27 cellular contexts compared by ENCODE assay signal in the genomic region with DNA sequence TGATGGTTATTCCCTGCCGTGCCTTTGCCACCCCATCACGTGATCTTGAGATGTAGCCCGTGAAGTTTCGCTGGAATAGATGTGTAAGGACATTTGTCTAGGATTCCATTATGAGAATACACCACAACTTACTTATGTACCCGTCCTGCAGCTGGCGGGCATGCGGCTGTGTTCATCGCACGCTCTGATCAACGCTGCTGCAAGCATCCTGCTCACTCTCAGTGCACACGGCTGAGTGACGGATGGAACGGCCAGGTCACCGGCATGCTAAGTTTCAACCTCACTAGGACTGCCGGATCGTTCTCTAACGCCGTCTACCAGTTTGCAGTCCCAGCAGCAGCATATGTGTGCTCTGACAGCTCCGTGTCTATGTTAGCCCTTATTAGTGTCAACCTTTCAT. TPM values are rescaled to one million over a fixed set of nuclear protein-coding genes. Genes with fewer than 3 reads are reported as not detected.
DNase-seq lines count a peak whose midpoint lies in the region; ATAC-seq, FAIRE-seq and TF ChIP-seq lines count a peak whose summit lies in the region.
"Had no signal": no experiment of that assay in that cellular context is flagged by ENCODE, and none has a peak within 500 bp of the region (broad histone marks: within the 10 kb centered on the region; RNA-seq: fewer than 3 reads in every experiment).

No MANE protein-coding gene starts in this region.

- H3K4me1 ChIP-seq in CD8-positive, alpha-beta memory T cell (ENCODE audit: insufficient read depth, low read length), result peaks cover 10% of the 10 kb centered on the region
- H3K4me1 ChIP-seq in astrocyte (ENCODE audit: insufficient read depth, low read length) (peaks cover 3% of the 10 kb centered on the region), muscle layer of colon (ENCODE audit: insufficient read depth, low read length) (peaks cover 17% of the 10 kb centered on the region)
- H3K4me1 ChIP-seq: testis had no signal

- peak overlapping the region; percentile 12 for H3K27ac Mint-ChIP-seq in CD4-positive, alpha-beta T cell
- H3K27ac Mint-ChIP-seq in CD8-positive, alpha-beta memory T cell, result peak overlapping the region in 6 of 8 donors; percentile 4 to 83 (median 75)
- H3K27ac Mint-ChIP-seq in astrocyte (ENCODE audit: unreplicated experiment), result peak overlapping the region; percentile 88
- H3K27ac Mint-ChIP-seq: dendritic cell treated with granulocyte-macrophage colony-stimulating factor and Interleukin-4, amounts not matched to agents 40 ng/mL and 50 ng/mL, for 4 days; nephron progenitor cell had no signal

- peaks cover 94% of the 10 kb centered on the region for H3K79me2 ChIP-seq in astrocyte (ENCODE audit: insufficient read depth, low read length)

- no peaks in the 10 kb centered on the region for H3K9me3 Mint-ChIP-seq in CD4-positive, alpha-beta T cell
- no peaks in the 10 kb centered on the region for H3K9me3 Mint-ChIP-seq in CD8-positive, alpha-beta memory T cell
- H3K9me3 Mint-ChIP-seq in astrocyte (ENCODE audit: unreplicated experiment), result no peaks in the 10 kb centered on the region
- H3K9me3 Mint-ChIP-seq: dendritic cell treated with granulocyte-macrophage colony-stimulating factor and Interleukin-4, amounts not matched to agents 40 ng/mL and 50 ng/mL, for 4 days had no signal

- intact Hi-C loops in CD4-positive, alpha-beta T cell (cut with DNase I, micrococcal nuclease), result no loop called here

- no peak for DNase-seq in CD4-positive, alpha-beta T cell
- no peak for DNase-seq in CD8-positive, alpha-beta memory T cell
- no peak for DNase-seq in astrocyte (ENCODE audit: low read depth)
- no peak for DNase-seq in NOMO-1 treated with dmso at 0.1 percent for 144 hours (lab: John Stamatoyannopoulos, UW; ENCODE audit: unreplicated experiment)
- DNase-seq in anterior cingulate cortex (lab: John Stamatoyannopoulos, UW), result no peak
- DNase-seq in OCI-M1 (lab: John Stamatoyannopoulos, UW), result no peak
- DNase-seq: activated CD4-positive, alpha-beta T cell treated with anti-CD3 and anti-CD28 coated beads, Interleukin-2, amount 50 U/mL, for 48 hours; activated gamma-delta T cell treated with Interleukin-2 at 50 U/mL for 16 hours; aorta; caudate nucleus; EL; NCI-H1417 treated with DMSO at 0.1 percent for 48 hours; NCI-H2081; NCI-H2227 treated with DMSO at 0.1 percent for 48 hours; NCI-H774; nephron progenitor cell; stimulated activated CD4-positive, alpha-beta T cell treated with anti-CD3 and anti-CD28 coated beads, Interleukin-4, amount 100 ng/mL, for 1 hour; testis had no signal

- CTCF ChIA-PET in CD4-positive, alpha-beta T cell (lab: Charles Lee), result interaction anchor here (1.6 to 7.9 kb wide), 2 partner anchors 11 to 172 kb away, joined by 5 to 60 read pairs; no protein-coding TSS in a partner anchor
- CTCF ChIA-PET in CD8-positive, alpha-beta memory T cell (lab: Charles Lee), result interaction anchor here (0.9 to 6.3 kb wide), 5 partner anchors 16 to 189 kb away, joined by 3 to 116 read pairs (median 4); no protein-coding TSS in a partner anchor

- no peak overlapping the region for H3K27ac ChIP-seq in CD4-positive, alpha-beta T cell (ENCODE audit: low read depth, low read length)
- no peak overlapping the region for H3K27ac ChIP-seq in CD8-positive, alpha-beta memory T cell (ENCODE audit: low read depth, low read length)
- H3K27ac ChIP-seq in astrocyte (ENCODE audit: low read depth, low read length) (no peak overlapping the region), muscle layer of colon (ENCODE audit: low read depth, low read length) (peak overlapping the region; percentile 47)
- H3K27ac ChIP-seq: ovary, testis had no signal

- POLR2A ChIA-PET in CD4-positive, alpha-beta T cell (lab: Charles Lee), result interaction anchor here (1.2 to 2.1 kb wide), 2 partner anchors 12 to 79 kb away, joined by 4 to 6 read pairs; no protein-coding TSS in a partner anchor
- POLR2A ChIA-PET in CD8-positive, alpha-beta memory T cell (lab: Charles Lee), result interaction anchor here (0.6 kb wide), 1 partner anchor 8 kb away, joined by 3 read pairs; no protein-coding TSS in a partner anchor

- H3K36me3 ChIP-seq in CD8-positive, alpha-beta memory T cell (ENCODE audit: insufficient read depth, low read length), result peaks cover 98% of the 10 kb centered on the region
- peaks cover 96% of the 10 kb centered on the region for H3K36me3 ChIP-seq in astrocyte (ENCODE audit: insufficient read depth, low read length)
- peaks cover 100% of the 10 kb centered on the region for H3K36me3 ChIP-seq in muscle layer of colon (ENCODE audit: insufficient read depth, low read length)

- no peaks in the 10 kb centered on the region for H3K27me3 ChIP-seq in CD4-positive, alpha-beta T cell (ENCODE audit: control insufficient read depth, insufficient read depth, low read length)
- H3K27me3 ChIP-seq in CD8-positive, alpha-beta memory T cell (ENCODE audit: insufficient read depth, low read length, poor library complexity, severe bottlenecking), result no peaks in the 10 kb centered on the region
- H3K27me3 ChIP-seq in astrocyte (ENCODE audit: insufficient read depth, low read length) (no peaks in the 10 kb centered on the region), muscle layer of colon (ENCODE audit: control insufficient read depth in 1 of 2, insufficient read depth in 2 of 2, low read length in 2 of 2) (no peaks in the 10 kb centered on the region)
- H3K27me3 ChIP-seq: ovary, testis had no signal

- peaks cover 99% of the 10 kb centered on the region for H4K20me1 ChIP-seq in astrocyte (ENCODE audit: insufficient read depth, low read length)

- no peak overlapping the region for H3K4me2 ChIP-seq in astrocyte (ENCODE audit: low read length)

- ATAC-seq in CD4-positive, alpha-beta T cell (ENCODE audit: poor library complexity), result no peak
- no peak for ATAC-seq in HG02642 (IDR thresholded peaks at IDR 0.05; ENCODE audit: poor library complexity, unreplicated experiment)

- no peak overlapping the region for H2AFZ ChIP-seq in astrocyte (ENCODE audit: low read depth, low read length)

- peaks cover 22% of the 10 kb centered on the region for H3K4me1 Mint-ChIP-seq in CD4-positive, alpha-beta T cell (ENCODE audit: low read depth)
- peaks cover 23 to 39% (median 31%) of the 10 kb centered on the region in 3 donors for H3K4me1 Mint-ChIP-seq in CD8-positive, alpha-beta memory T cell
- H3K4me1 Mint-ChIP-seq in astrocyte (ENCODE audit: low read depth, unreplicated experiment), result peaks cover 34% of the 10 kb centered on the region
- H3K4me1 Mint-ChIP-seq: CD14-positive monocyte, nephron progenitor cell had no signal

- no peaks in the 10 kb centered on the region for H3K9me3 ChIP-seq in CD4-positive, alpha-beta T cell (ENCODE audit: control insufficient read depth, low read length)
- no peaks in the 10 kb centered on the region for H3K9me3 ChIP-seq in CD8-positive, alpha-beta memory T cell (ENCODE audit: low read length)
- H3K9me3 ChIP-seq in astrocyte (ENCODE audit: insufficient read depth, low read depth, low read length), result no peaks in the 10 kb centered on the region
- H3K9me3 ChIP-seq in muscle layer of colon (ENCODE audit: low read length), result no peaks in the 10 kb centered on the region
- H3K9me3 ChIP-seq: ovary, testis had no signal

- no peak overlapping the region for H3K9ac ChIP-seq in astrocyte (ENCODE audit: low read length)
- no peak overlapping the region for H3K9ac ChIP-seq in muscle layer of colon (ENCODE audit: low read length)

- peaks cover 100% of the 10 kb centered on the region for H3K36me3 Mint-ChIP-seq in CD4-positive, alpha-beta T cell (ENCODE audit: low read depth)
- peaks cover 13 to 98% (median 28%) of the 10 kb centered on the region in 3 donors for H3K36me3 Mint-ChIP-seq in CD8-positive, alpha-beta memory T cell
- peaks cover 35% of the 10 kb centered on the region for H3K36me3 Mint-ChIP-seq in astrocyte (ENCODE audit: low read depth, unreplicated experiment)

- H3K27me3 Mint-ChIP-seq in CD4-positive, alpha-beta T cell, result no peaks in the 10 kb centered on the region
- H3K27me3 Mint-ChIP-seq in CD8-positive, alpha-beta memory T cell, result peaks cover 0 to 4% of the 10 kb centered on the region in 2 donors
- no peaks in the 10 kb centered on the region for H3K27me3 Mint-ChIP-seq in astrocyte (ENCODE audit: low read depth, unreplicated experiment)
- H3K27me3 Mint-ChIP-seq: dendritic cell treated with granulocyte-macrophage colony-stimulating factor and Interleukin-4, amounts not matched to agents 40 ng/mL and 50 ng/mL, for 4 days had no signal

- no peak overlapping the region for H3K4me3 ChIP-seq in CD8-positive, alpha-beta memory T cell (ENCODE audit: low read length)
- H3K4me3 ChIP-seq in astrocyte (ENCODE audit: insufficient read depth, low read depth, low read length) (no peak overlapping the region), muscle layer of colon (ENCODE audit: low read depth in 1 of 2, low read length in 2 of 2) (no peak overlapping the region)
- H3K4me3 ChIP-seq: ovary, testis had no signal

- FAIRE-seq in astrocyte (lab: Jason Lieb, UNC), result no peak
- FAIRE-seq: endometrium, GM12891, islet of Langerhans, TTC549 had no signal

- H3K4me3 Mint-ChIP-seq in CD4-positive, alpha-beta T cell, result no peak overlapping the region
- H3K4me3 Mint-ChIP-seq in CD8-positive, alpha-beta memory T cell, result no peak overlapping the region
- H3K4me3 Mint-ChIP-seq in astrocyte (ENCODE audit: unreplicated experiment), result no peak overlapping the region
- H3K4me3 Mint-ChIP-seq: CD14-positive monocyte; dendritic cell treated with granulocyte-macrophage colony-stimulating factor and Interleukin-4, amounts not matched to agents 40 ng/mL and 50 ng/mL, for 4 days; nephron progenitor cell had no signal

- TF ChIP-seq CTCF in CD4-positive, alpha-beta T cell (IDR thresholded peaks at IDR 0.05), result no peak
- no peak for TF ChIP-seq CTCF in astrocyte (IDR thresholded peaks at IDR 0.05; ENCODE audit: insufficient read depth, low read depth, low read length)

RNA-seq across cellular contexts. Expression of a gene that starts 44.6 kb away (rescaled TPM):
- total RNA-seq in CD4-positive, alpha-beta T cell, result 1 to 10 TPM; 6.4 to 7.3 TPM
- total RNA-seq in CD8-positive, alpha-beta memory T cell, result 10 to 100 TPM; 32.8 to 34.3 TPM
- 25.6 TPM for polyA plus RNA-seq in CD8-positive, alpha-beta memory T cell
- total RNA-seq in astrocyte, result 3.9 and 7.5 TPM in 2 replicates

RNA-seq across cellular contexts. Expression of a gene that starts 58.2 kb away (rescaled TPM):
- total RNA-seq in CD4-positive, alpha-beta T cell, result 10 to 100 TPM; 17.8 to 21.8 TPM
- 10 to 100 TPM; 59.0 to 62.8 TPM for total RNA-seq in CD8-positive, alpha-beta memory T cell
- polyA plus RNA-seq in CD8-positive, alpha-beta memory T cell, result 27.1 TPM
- total RNA-seq in astrocyte, result 77.2 and 85.1 TPM in 2 replicates

Comparison
In these comparisons a context has a peak if more than half of its experiments do, and no peak if none do; other contexts are left out.
1. H3K27ac Mint-ChIP-seq: peak in every context shown above with its lines; median percentile 88 in astrocyte; 75 in CD8-positive, alpha-beta memory T cell; 12 in CD4-positive, alpha-beta T cell.